ENCODE assay signal across 31 cellular contexts in genomic region chr5:82489668-82490067, GRCh38.
DNase-seq lines count a peak whose midpoint lies in the region; ATAC-seq, FAIRE-seq and TF ChIP-seq lines count a peak whose summit lies in the region.
"Had no signal": no experiment of that assay in that cellular context is flagged by ENCODE, and none has a peak within 500 bp of the region (broad histone marks: within the 10 kb centered on the region; RNA-seq: fewer than 3 reads in every experiment).

No MANE protein-coding gene starts in this region.

- POLR2A ChIA-PET in HepG2 (lab: Yijun Ruan, JAX): no interaction called here

- H3K4me1 ChIP-seq in HepG2 (ENCODE audit: insufficient read depth, low read length) (peaks cover 16% of the 10 kb centered on the region), right lobe of liver (no peaks in the 10 kb centered on the region), hepatocyte (ENCODE audit: insufficient read depth) (peaks cover 6% of the 10 kb centered on the region)
- H3K4me1 ChIP-seq: A549, BE2C, BLaER1, Caco-2 had no signal

- H3K9ac ChIP-seq in HepG2 (ENCODE audit: insufficient read depth, low read depth, low read length): no peak overlapping the region
- H3K9ac ChIP-seq: BLaER1; BLaER1 treated with 17β-estradiol and CSF1 and Interleukin-3, amounts not matched to agents 10 nM and 100 nM had no signal

- in situ Hi-C loops in HepG2 (cut with HindIII; ENCODE audit: extremely low pct_ligation_motif_present, low pct_unique_long_range_greater_than_20kb): no loop called here

- ATAC-seq in HepG2 (peak; percentile 80), right lobe of liver (no peak)
- ATAC-seq: A549; CD8-positive, alpha-beta T cell had no signal

- no TSS peak for BruUV-seq in HepG2 (replicated peaks; lab: Mats Ljungman, UMichigan)

- CTCF ChIA-PET in HepG2 (lab: Yijun Ruan, JAX; ENCODE audit: low intra/inter-chr PET ratio, low total read pairs): no interaction called here

- intact Hi-C loops in HepG2 (cut with micrococcal nuclease; ENCODE audit: unreplicated experiment): loop anchor here (10.0 kb wide), 1 partner anchor 135 kb away; no protein-coding TSS in a partner anchor
- intact Hi-C loops in right lobe of liver (cut with DNase I): no loop called here

- DNase-seq in HepG2 (ENCODE audit: low spot score) (peak; percentile 52), right lobe of liver (no peak), hepatocyte (ENCODE audit: low spot score) (no peak), HPDE6-E6E7 (ENCODE audit: extremely low spot score) (no peak)
- DNase-seq: 8988T; ACHN; AML-193; BE2C; C1 segment of cervical spinal cord; Caco-2; Calu3; CD4-positive, alpha-beta memory T cell; CD4-positive, alpha-beta T cell; CD4-positive, CD25-positive, alpha-beta regulatory T cell; CD8-positive, alpha-beta memory T cell; CD8-positive, alpha-beta T cell; COR-L47; DMS 273 treated with DMSO at 0.1 percent for 48 hours; DMS153; DMS53; DMS79; DMS79 treated with DMSO at 0.1 percent for 48 hours; DND-41; EL had no signal

- no peak for TF ChIP-seq RAD21 in HepG2 (CRISPR knock-in tag; IDR thresholded peaks at IDR 0.05)

- WGBS in HepG2 (ENCODE audit: low lambda C conversion rate): 0% methylated on average over 1 of the region's 1 CpG
- WGBS in right lobe of liver (ENCODE audit: insufficient coverage, low coverage, low lambda C conversion rate, missing lambda C conversion rate): 21% methylated on average over 1 of the region's 1 CpG
- whole genome bisulfite sequencing in hepatocyte (ENCODE audit: low lambda C conversion rate, missing lambda C conversion rate): 52% methylated on average over 1 of the region's 1 CpG

- no peaks in the 10 kb centered on the region for H3K27me3 ChIP-seq in HepG2 (ENCODE audit: control insufficient read depth in 1 of 2, insufficient read depth in 2 of 2, low read length in 2 of 2)
- no peaks in the 10 kb centered on the region for H3K27me3 ChIP-seq in right lobe of liver
- no peaks in the 10 kb centered on the region for H3K27me3 ChIP-seq in hepatocyte
- H3K27me3 ChIP-seq: BE2C; BLaER1; BLaER1 treated with 17β-estradiol and CSF1 and Interleukin-3, amounts not matched to agents 10 nM and 100 nM had no signal

- no peak for FAIRE-seq in HepG2 (lab: Jason Lieb, UNC)
- FAIRE-seq: A204.1, A549, D721Med had no signal

- H3K36me3 ChIP-seq in HepG2 (replicated peaks in 1 of 2; ENCODE audit: control insufficient read depth in 1 of 2, insufficient read depth in 2 of 2, low read length in 2 of 2): no peaks in the 10 kb centered on the region
- no peaks in the 10 kb centered on the region for H3K36me3 ChIP-seq in right lobe of liver
- no peaks in the 10 kb centered on the region for H3K36me3 ChIP-seq in hepatocyte (replicated peaks; ENCODE audit: insufficient read depth, low read depth)
- H3K36me3 ChIP-seq: BE2C; BLaER1; BLaER1 treated with 17β-estradiol and CSF1 and Interleukin-3, amounts not matched to agents 10 nM and 100 nM had no signal

- TF ChIP-seq POLR2A in HepG2 (IDR thresholded peaks at IDR 0.05; ENCODE audit: insufficient read depth in 1 of 2, low read depth in 2 of 2, low read length in 2 of 2): no peak
- TF ChIP-seq POLR2A in right lobe of liver (IDR thresholded peaks at IDR 0.05): no peak

- H2AFZ ChIP-seq in HepG2 (ENCODE audit: low read length): no peak overlapping the region
- no peak overlapping the region for H2AFZ ChIP-seq in hepatocyte

- H3K9me2 ChIP-seq in hepatocyte (replicated peaks; ENCODE audit: insufficient read depth): no peaks in the 10 kb centered on the region

- H3K4me3 ChIP-seq in HepG2 (replicated peaks in 1 of 3; ENCODE audit: insufficient read depth in 1 of 3, low read depth in 2 of 3, low read length in 3 of 3): no peak overlapping the region
- H3K4me3 ChIP-seq in right lobe of liver: no peak overlapping the region
- no peak overlapping the region for H3K4me3 ChIP-seq in hepatocyte
- H3K4me3 ChIP-seq: A549; BLaER1; BLaER1 treated with 17β-estradiol and CSF1 and Interleukin-3, amounts not matched to agents 10 nM and 100 nM had no signal

- TF ChIP-seq EP300 in HepG2 (IDR thresholded peaks at IDR 0.05; ENCODE audit: low read depth in 2 of 2, low read length in 2 of 2) (no peak), HepG2 (CRISPR knock-in tag; IDR thresholded peaks at IDR 0.05; ENCODE audit: borderline replicate concordance) (no peak)

- no peaks in the 10 kb centered on the region for H3K9me3 ChIP-seq in HepG2 (ENCODE audit: low read length)
- H3K9me3 ChIP-seq in right lobe of liver: no peaks in the 10 kb centered on the region
- H3K9me3 ChIP-seq in hepatocyte (ENCODE audit: low read depth): no peaks in the 10 kb centered on the region
- H3K9me3 ChIP-seq: A549; BE2C; BLaER1; BLaER1 treated with 17β-estradiol and CSF1 and Interleukin-3, amounts not matched to agents 10 nM and 100 nM; Caco-2 had no signal

- no peak for TF ChIP-seq CTCF in HepG2 (CRISPR knock-in tag; IDR thresholded peaks at IDR 0.05)
- TF ChIP-seq CTCF in right lobe of liver (IDR thresholded peaks at IDR 0.05): no peak
- no peak for TF ChIP-seq CTCF in hepatocyte (IDR thresholded peaks at IDR 0.05; ENCODE audit: poor library complexity)

- H3K79me2 ChIP-seq in HepG2 (ENCODE audit: insufficient read depth, low read length) (no peaks in the 10 kb centered on the region), hepatocyte (no peaks in the 10 kb centered on the region)

- H3K27ac ChIP-seq in HepG2 (ENCODE audit: extremely low read length, insufficient read depth, low read length): no peak overlapping the region
- no peak overlapping the region for H3K27ac ChIP-seq in right lobe of liver
- peak overlapping the region; percentile 74 for H3K27ac ChIP-seq in hepatocyte
- H3K27ac ChIP-seq: 22Rv1; A549; BLaER1; BLaER1 treated with 17β-estradiol and CSF1 and Interleukin-3, amounts not matched to agents 10 nM and 100 nM; C4-2B had no signal

- H3K4me2 ChIP-seq in HepG2 (ENCODE audit: low read depth, low read length) (no peak overlapping the region; the same call in 1 of the 2 replicates), hepatocyte (no peak overlapping the region)
- H3K4me2 ChIP-seq: A549; BLaER1; BLaER1 treated with 17β-estradiol and CSF1 and Interleukin-3, amounts not matched to agents 10 nM and 100 nM had no signal

- no peaks in the 10 kb centered on the region for H4K20me1 ChIP-seq in HepG2 (ENCODE audit: insufficient read depth, low read length)
- no peaks in the 10 kb centered on the region for H4K20me1 ChIP-seq in hepatocyte (ENCODE audit: insufficient read depth, poor library complexity, severe bottlenecking)
- H4K20me1 ChIP-seq: BLaER1; BLaER1 treated with 17β-estradiol and CSF1 and Interleukin-3, amounts not matched to agents 10 nM and 100 nM had no signal

TF ChIP-seq in HepG2, 621 proteins besides CTCF, POLR2A, EP300 and RAD21 (continues in another document):
- no peak for TF ChIP-seq SRF (IDR thresholded peaks at IDR 0.05; ENCODE audit: low read depth, low read length)
- TF ChIP-seq, protein P1, sequence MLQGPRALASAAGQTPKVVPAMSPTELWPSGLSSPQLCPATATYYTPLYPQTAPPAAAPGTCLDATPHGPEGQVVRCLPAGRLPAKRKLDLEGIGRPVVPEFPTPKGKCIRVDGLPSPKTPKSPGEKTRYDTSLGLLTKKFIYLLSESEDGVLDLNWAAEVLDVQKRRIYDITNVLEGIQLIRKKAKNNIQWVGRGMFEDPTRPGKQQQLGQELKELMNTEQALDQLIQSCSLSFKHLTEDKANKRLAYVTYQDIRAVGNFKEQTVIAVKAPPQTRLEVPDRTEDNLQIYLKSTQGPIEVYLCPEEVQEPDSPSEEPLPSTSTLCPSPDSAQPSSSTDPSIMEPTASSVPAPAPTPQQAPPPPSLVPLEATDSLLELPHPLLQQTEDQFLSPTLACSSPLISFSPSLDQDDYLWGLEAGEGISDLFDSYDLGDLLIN (CRISPR knock-in tag; IDR thresholded peaks at IDR 0.05; ENCODE audit: borderline replicate concordance): no peak
- TF ChIP-seq ZNF543 (CRISPR knock-in tag; IDR thresholded peaks at IDR 0.05): no peak
- TF ChIP-seq RBFOX2 (IDR thresholded peaks at IDR 0.05; ENCODE audit: low read depth, low read length): no peak
- TF ChIP-seq HNF4A (CRISPR knock-in tag; IDR thresholded peaks at IDR 0.05): peak; percentile 74
- 0 out of 2 replicates have a peak, but pooled peaks have one; percentile 34 for TF ChIP-seq HOMEZ (CRISPR knock-in tag; IDR thresholded peaks at IDR 0.05; ENCODE audit: low read depth)
- TF ChIP-seq ZNF3 (CRISPR knock-in tag; IDR thresholded peaks at IDR 0.05): no peak
